In genomic region chr18:63175264-63175663, GRCh38 we compare ENCODE assay signal across 13 cellular contexts.
A peak's percentile ranks its signal among the peaks of the same experiment; 100 is the strongest.
DNase-seq lines count a peak whose midpoint lies in the region; ATAC-seq and TF ChIP-seq lines count a peak whose summit lies in the region.
"Had no signal": no experiment of that assay in that cellular context is flagged by ENCODE, and none has a peak within 500 bp of the region (broad histone marks: within the 10 kb centered on the region; RNA-seq: fewer than 3 reads in every experiment).

No MANE protein-coding gene starts in this region.

- POLR2A ChIA-PET in T-cell (lab: Charles Lee) = interaction anchor here in 1 of 2 donors (0.6 kb wide), 1 partner anchor 326 kb away, joined by 3 read pairs; no protein-coding TSS in a partner anchor

- H3K4me1 ChIP-seq in thoracic aorta (ENCODE audit: control insufficient read depth in 1 of 2, low read depth in 2 of 2) = peaks cover 17 to 53% of the 10 kb centered on the region in 2 donors

- no peaks in the 10 kb centered on the region for H3K36me3 ChIP-seq in thoracic aorta

- H3K4me3 Mint-ChIP-seq in activated naive CD4-positive, alpha-beta T cell treated with anti-CD3 and anti-CD28 coated beads, Interleukin-2, amount 10 ng/mL, durations not matched to agents 7 days and 5 days = no peak overlapping the region
- H3K4me3 Mint-ChIP-seq in T-cell (no peak overlapping the region), chondrocyte (ENCODE audit: unreplicated experiment) (no peak overlapping the region)

- H3K4me1 Mint-ChIP-seq in activated naive CD4-positive, alpha-beta T cell treated with anti-CD3 and anti-CD28 coated beads, Interleukin-2, amount 10 ng/mL, durations not matched to agents 7 days and 5 days = peaks cover 41% of the 10 kb centered on the region
- H3K4me1 Mint-ChIP-seq in T-cell (peaks cover 55 to 77% (median 65%) of the 10 kb centered on the region in 3 donors), chondrocyte (ENCODE audit: low read depth) (peaks cover 19% of the 10 kb centered on the region)

- CTCF ChIA-PET in activated naive CD4-positive, alpha-beta T cell treated with anti-CD3 and anti-CD28 coated beads, Interleukin-2, amount 10 ng/mL, durations not matched to agents 7 days and 5 days (lab: Charles Lee) = interaction anchor here (1.0 kb wide), 1 partner anchor 53 kb away, joined by 3 read pairs; no protein-coding TSS in a partner anchor
- CTCF ChIA-PET in T-cell (lab: Charles Lee) = interaction anchor here in 1 of 2 donors (0.7 kb wide), 1 partner anchor 19 kb away, joined by 3 read pairs; no protein-coding TSS in a partner anchor

- H3K9me3 Mint-ChIP-seq in activated naive CD4-positive, alpha-beta T cell treated with anti-CD3 and anti-CD28 coated beads, Interleukin-2, amount 10 ng/mL, durations not matched to agents 7 days and 5 days = peaks cover 1% of the 10 kb centered on the region
- H3K9me3 Mint-ChIP-seq in T-cell (no peaks in the 10 kb centered on the region), chondrocyte (ENCODE audit: low read depth) (peaks cover 5% of the 10 kb centered on the region)

- H3K27ac ChIP-seq in thoracic aorta = peak overlapping the region; percentile 55 to 64

- H3K27me3 ChIP-seq in thoracic aorta (replicated peaks; ENCODE audit: insufficient read depth) = no peaks in the 10 kb centered on the region

- ATAC-seq in GM21529 (IDR thresholded peaks at IDR 0.05; ENCODE audit: unreplicated experiment) = peak; percentile 44
- peak in 1 of 4 experiments; percentile 47 for ATAC-seq in T-cell (replicated peaks in 1 of 4)
- ATAC-seq in thoracic aorta (ENCODE audit: insufficient number of reproducible peaks, low FRiP score, low read depth) = no peak
- ATAC-seq: mucosa of descending colon, Panc1 had no signal

- H3K36me3 Mint-ChIP-seq in activated naive CD4-positive, alpha-beta T cell treated with anti-CD3 and anti-CD28 coated beads, Interleukin-2, amount 10 ng/mL, durations not matched to agents 7 days and 5 days = peaks cover 56% of the 10 kb centered on the region
- H3K36me3 Mint-ChIP-seq in T-cell (peaks cover 27% of the 10 kb centered on the region), chondrocyte (ENCODE audit: low read depth) (no peaks in the 10 kb centered on the region)

- H3K4me3 ChIP-seq in thoracic aorta = no peak overlapping the region
- H3K4me3 ChIP-seq: mucosa of descending colon had no signal

- no peaks in the 10 kb centered on the region for H3K27me3 Mint-ChIP-seq in activated naive CD4-positive, alpha-beta T cell treated with anti-CD3 and anti-CD28 coated beads, Interleukin-2, amount 10 ng/mL, durations not matched to agents 7 days and 5 days
- H3K27me3 Mint-ChIP-seq in T-cell (no peaks in the 10 kb centered on the region), chondrocyte (ENCODE audit: low read depth) (no peaks in the 10 kb centered on the region)

- H3K9me3 ChIP-seq in thoracic aorta = no peaks in the 10 kb centered on the region
- H3K9me3 ChIP-seq: mucosa of descending colon had no signal

- TF ChIP-seq CTCF in thoracic aorta (IDR thresholded peaks at IDR 0.05) = no peak
- no peak for TF ChIP-seq CTCF in chondrocyte (IDR thresholded peaks at IDR 0.05)

- DNase-seq in activated naive CD4-positive, alpha-beta T cell treated with anti-CD3 and anti-CD28 coated beads, Interleukin-2, amount 10 ng/mL, durations not matched to agents 7 days and 5 days = no peak
- DNase-seq in activated naive CD4-positive, alpha-beta T cell (lab: John Stamatoyannopoulos, UW) = no peak
- no peak for DNase-seq in T-cell
- DNase-seq in thoracic aorta (ENCODE audit: low spot score) = no peak
- no peak for DNase-seq in MV-4-11 (lab: John Stamatoyannopoulos, UW)
- DNase-seq in chondrocyte (ENCODE audit: low spot score) = no peak
- DNase-seq in COR-L47 (lab: John Stamatoyannopoulos, UW) = no peak
- DNase-seq: anterior cingulate cortex, mucosa of descending colon, NCI-H1092, T-helper 9 cell had no signal

- H3K27ac Mint-ChIP-seq in activated naive CD4-positive, alpha-beta T cell treated with anti-CD3 and anti-CD28 coated beads, Interleukin-2, amount 10 ng/mL, durations not matched to agents 7 days and 5 days = peak overlapping the region; percentile 12
- peak overlapping the region; percentile 75 to 82 for H3K27ac Mint-ChIP-seq in T-cell
- no peak overlapping the region for H3K27ac Mint-ChIP-seq in chondrocyte (ENCODE audit: unreplicated experiment)
